8 cellular contexts compared by ENCODE assay signal in genomic region chr22:38519453-38520250, GRCh38. TPM values are rescaled to one million over a fixed set of nuclear protein-coding genes. Genes with fewer than 3 reads are reported as not detected.
"Had no signal": no experiment of that assay in that cellular context is flagged by ENCODE, and none has a peak within 500 bp of the region (broad histone marks: within the 10 kb centered on the region; RNA-seq: fewer than 3 reads in every experiment).

No MANE protein-coding gene starts in this region.

- H3K4me3 ChIP-seq: GM23248, HAP-1, K562 had no signal

- DNase-seq: GM23248, GOT3, H7, IMR-90, KG1 had no signal

- H3K9ac ChIP-seq: GM23248 had no signal

- H3K36me3 ChIP-seq: HAP-1 had no signal

- H3K27ac ChIP-seq: GM23248 had no signal

- H3K9me3 ChIP-seq: HAP-1 had no signal

RNA-seq across cellular contexts. Expression of gene DMC1, which starts 50.3 kb away (rescaled TPM):
- total RNA-seq: HT-29 had no signal
